19 cellular contexts compared by ENCODE assay signal in the genomic region with DNA sequence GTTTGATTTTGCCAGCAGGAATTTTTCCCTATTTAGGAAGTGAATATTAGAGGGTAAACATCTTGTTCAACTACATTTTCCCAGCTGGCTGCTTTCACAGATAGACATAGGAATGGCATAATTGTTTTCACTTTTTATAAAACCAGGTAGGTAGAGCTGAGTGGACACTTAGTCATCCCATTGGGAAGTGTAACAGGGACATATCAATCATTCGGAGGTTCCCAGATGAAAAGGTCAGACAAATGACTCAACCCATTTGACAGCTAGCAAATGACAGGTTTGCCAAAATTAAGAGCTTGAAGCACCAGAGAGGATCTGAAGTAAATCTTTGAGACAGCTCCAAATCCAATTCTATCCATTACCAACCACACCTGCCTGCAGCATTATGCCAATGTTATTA.
A peak's percentile ranks its signal among the peaks of the same experiment; 100 is the strongest.
DNase-seq lines count a peak whose midpoint lies in the region; ATAC-seq and TF ChIP-seq lines count a peak whose summit lies in the region.
"Had no signal": no experiment of that assay in that cellular context is flagged by ENCODE, and none has a peak within 500 bp of the region (broad histone marks: within the 10 kb centered on the region; RNA-seq: fewer than 3 reads in every experiment).

No MANE protein-coding gene starts in this region.

- TF ChIP-seq CTCF in fibroblast of the aortic adventitia (IDR thresholded peaks at IDR 0.05; ENCODE audit: insufficient read depth, low read length) (no peak), endothelial cell (IDR thresholded peaks at IDR 0.05; ENCODE audit: unreplicated experiment) (no peak)

- ATAC-seq in GM19455 (IDR thresholded peaks at IDR 0.05; ENCODE audit: unreplicated experiment) = no peak

- peaks cover 8% of the 10 kb centered on the region for H3K4me1 Mint-ChIP-seq in endothelial cell (ENCODE audit: unreplicated experiment)
- H3K4me1 Mint-ChIP-seq: CD4-positive, alpha-beta memory T cell had no signal

- DNase-seq in M059J (ENCODE audit: low read depth) = peak; percentile 52
- peak; percentile 14 for DNase-seq in astrocyte of the hippocampus (ENCODE audit: low read depth, low spot score)
- DNase-seq in fibroblast of the aortic adventitia (ENCODE audit: low read depth) = peak; percentile 6
- no peak for DNase-seq in HUDEP-2 (lab: John Stamatoyannopoulos, UW; ENCODE audit: unreplicated experiment in 76 of 76)
- no peak for DNase-seq in endothelial cell (ENCODE audit: low spot score)
- no peak for DNase-seq in NCI-H1694 (lab: John Stamatoyannopoulos, UW)
- DNase-seq: activated CD8-positive, alpha-beta memory T cell treated with anti-CD3 and anti-CD28 coated beads for 24 hours; activated naive CD4-positive, alpha-beta T cell treated with anti-CD3 and anti-CD28 coated beads, Interleukin-2, amount 50 U/mL, for 16 hours; anterior cingulate cortex; CD4-positive, alpha-beta memory T cell; DND-41; effector CD8-positive, alpha-beta T cell; NCI-H1436; RPMI8226; stimulated activated naive CD4-positive, alpha-beta T cell treated with Interleukin-2 at 50 U/mL for 16 hours had no signal

- no peaks in the 10 kb centered on the region for H3K79me2 ChIP-seq in ACC112 (ENCODE audit: control insufficient read depth, insufficient read depth, low read length, unreplicated experiment)

- H3K36me3 Mint-ChIP-seq in endothelial cell (ENCODE audit: low read depth, unreplicated experiment) = no peaks in the 10 kb centered on the region
- H3K36me3 Mint-ChIP-seq: CD4-positive, alpha-beta memory T cell had no signal

- H3K27ac ChIP-seq in ACC112 (ENCODE audit: low read depth, low read length) = peak overlapping the region; percentile 36
- H3K27ac ChIP-seq: prostate gland had no signal

- H3K9me3 Mint-ChIP-seq in endothelial cell (ENCODE audit: unreplicated experiment) = no peaks in the 10 kb centered on the region
- H3K9me3 Mint-ChIP-seq: CD4-positive, alpha-beta memory T cell had no signal

- H2AFZ ChIP-seq in ACC112 (ENCODE audit: low read length, unreplicated experiment) = no peak overlapping the region

- H3K36me3 ChIP-seq in ACC112 (ENCODE audit: insufficient read depth, low read length) = no peaks in the 10 kb centered on the region
- H3K36me3 ChIP-seq: prostate gland had no signal

- no peaks in the 10 kb centered on the region for H3K27me3 ChIP-seq in ACC112 (ENCODE audit: insufficient read depth, low read length)

- H3K4me1 ChIP-seq in ACC112 (ENCODE audit: control insufficient read depth, insufficient read depth, low read length, unreplicated experiment) = peaks cover 18% of the 10 kb centered on the region
- H3K4me1 ChIP-seq: prostate gland had no signal

- no peaks in the 10 kb centered on the region for H3K27me3 Mint-ChIP-seq in endothelial cell (ENCODE audit: unreplicated experiment)

- H3K4me3 ChIP-seq in ACC112 (ENCODE audit: low read depth, low read length) (no peak overlapping the region), fibroblast of the aortic adventitia (ENCODE audit: low read depth, low read length) (no peak overlapping the region)
- H3K4me3 ChIP-seq: prostate gland, skin epidermis had no signal

- no peak overlapping the region for H3K27ac Mint-ChIP-seq in endothelial cell (ENCODE audit: unreplicated experiment)
- H3K27ac Mint-ChIP-seq: CD4-positive, alpha-beta memory T cell had no signal

- no peak overlapping the region for H3K4me3 Mint-ChIP-seq in endothelial cell (ENCODE audit: unreplicated experiment)
- H3K4me3 Mint-ChIP-seq: CD4-positive, alpha-beta memory T cell had no signal

Comparison
In these comparisons a context has a peak if more than half of its experiments do, and no peak if none do; other contexts are left out.
1. DNase-seq: peak in M059J (single experiment), astrocyte of the hippocampus (single experiment) and fibroblast of the aortic adventitia (single experiment); none in HUDEP-2 (0 of 76), endothelial cell (single experiment) and NCI-H1694 (single experiment).